In the genomic region with DNA sequence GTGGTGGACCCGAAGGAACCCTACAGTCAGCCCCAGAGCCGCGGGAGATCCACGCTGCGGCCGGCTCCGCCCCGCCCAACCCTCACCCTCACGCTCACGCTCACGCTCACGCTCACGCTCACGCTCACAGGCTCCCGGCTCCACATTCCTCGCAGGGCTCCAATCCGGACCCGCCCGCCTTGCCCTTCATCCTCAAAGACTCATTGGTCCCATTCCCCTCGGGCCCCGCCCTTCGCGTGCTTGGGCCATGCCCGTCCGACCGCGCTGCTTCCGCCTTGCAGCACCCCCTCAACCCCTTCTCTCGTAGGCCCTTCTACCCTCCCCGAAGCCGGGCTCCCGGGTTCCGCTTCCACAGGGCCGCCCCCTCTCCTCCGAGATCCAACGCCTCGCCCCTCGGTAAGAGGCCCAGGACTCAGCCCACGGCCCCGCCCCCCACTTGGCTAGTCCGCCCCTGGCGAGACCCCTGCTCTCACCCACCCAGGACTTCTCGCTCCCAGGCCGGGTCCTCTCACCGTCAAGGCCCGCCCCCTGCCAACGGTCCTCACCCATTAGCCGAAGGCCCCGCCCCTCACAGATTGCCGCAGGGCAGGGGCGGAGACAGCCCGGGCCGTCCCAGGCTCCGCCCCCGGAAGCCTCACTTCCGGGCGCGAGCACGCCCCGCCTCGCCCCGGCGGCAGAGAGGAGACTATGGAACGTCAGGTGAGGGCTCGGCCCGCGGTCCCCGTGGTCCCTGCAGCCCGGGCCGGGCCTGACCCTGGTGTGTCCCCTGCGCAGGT, we compare ENCODE assay signal across 8 cellular contexts. TPM values are rescaled to one million over a fixed set of nuclear protein-coding genes. Genes with fewer than 3 reads are reported as not detected.
DNase-seq lines count a peak whose midpoint lies in the region; ATAC-seq and TF ChIP-seq lines count a peak whose summit lies in the region.

Gene APEH (plus strand): TSS at position 637 of the 776 bp plus-strand sequence. CDS start 51 bp downstream, at position 688.

- H3K4me3 ChIP-seq in A673 (ENCODE audit: low read depth, low read length, poor library complexity, severe bottlenecking) (peak within 1 kb of the TSS; percentile 69), lung (peak within 1 kb of the TSS; percentile 87)

- CTCF ChIA-PET in A673 (lab: Charles Lee) = interaction anchor here (0.9 kb wide), 1 partner anchor 134 kb away, joined by 4 read pairs; no protein-coding TSS in a partner anchor

- POLR2A ChIA-PET in A673 (lab: Charles Lee; ENCODE audit: low non-redundant PET) = no interaction called here

- ATAC-seq in HG03457 (IDR thresholded peaks at IDR 0.05; ENCODE audit: unreplicated experiment) = peak; percentile 53
- ATAC-seq in lung (ENCODE audit: insufficient read depth, low FRiP score) = peak; percentile 91

- H3K27ac ChIP-seq in A673 (ENCODE audit: low read depth, low read length, poor library complexity, severe bottlenecking) (peak within 1 kb of the TSS; percentile 90), lung (ENCODE audit: low read depth in 1 of 2, low read length in 1 of 2) (peak within 1 kb of the TSS; percentile 93 to 95)

- 0 to 1% methylated on average over 69 to 70 of the region's 71 CpGs for WGBS in lung, 2 donors

- TF ChIP-seq CTCF in A673 (conservative IDR thresholded peaks at IDR 0.05; ENCODE audit: low read depth, low read length) = no peak
- no peak for TF ChIP-seq CTCF in lung (IDR thresholded peaks at IDR 0.05; ENCODE audit: control extremely low read depth, extremely low read depth)

- H3K27me3 ChIP-seq in A673 (replicated peaks; ENCODE audit: insufficient read depth, low read depth, low read length, poor library complexity) = no peaks in the 10 kb centered on the region
- no peaks in the 10 kb centered on the region for H3K27me3 ChIP-seq in lung (ENCODE audit: control insufficient read depth, insufficient read depth)

- DNase-seq in A673 (ENCODE audit: low spot score) = peak; percentile 92
- peak; percentile 97 for DNase-seq in GM19238 (ENCODE audit: insufficient read length, low spot score)
- DNase-seq in activated CD4-positive, alpha-beta T cell treated with anti-CD3 and anti-CD28 coated beads for 24 hours (ENCODE audit: low read depth in 2 of 2) = peak; percentile 98
- DNase-seq in dermis microvascular lymphatic vessel endothelial cell (ENCODE audit: low read depth in 2 of 2) = peak; percentile 83 to 92
- DNase-seq in lung (ENCODE audit: low spot score) = peak; percentile 98
- peak; percentile 90 for DNase-seq in stimulated activated CD8-positive, alpha-beta memory T cell treated with anti-CD3 and anti-CD28 coated beads, Interleukin-12 subunit alpha, Interleukin-12 subunit beta, amount 100 ng/mL, for 1 hour (ENCODE audit: low read depth)
- DNase-seq in NOMO-1 treated with dmso at 0.1 percent for 144 hours (lab: John Stamatoyannopoulos, UW; ENCODE audit: unreplicated experiment) = no peak

- intact Hi-C loops in A673 (cut with micrococcal nuclease; ENCODE audit: unreplicated experiment) = no loop called here

- no peaks in the 10 kb centered on the region for H3K9me3 ChIP-seq in A673 (ENCODE audit: low read depth, low read length, poor library complexity, severe bottlenecking)
- H3K9me3 ChIP-seq in lung (ENCODE audit: control insufficient read depth in 2 of 2, insufficient read depth in 1 of 2, low read length in 1 of 2) = no peaks in the 10 kb centered on the region

- H3K36me3 ChIP-seq in A673 (ENCODE audit: insufficient read depth, low read length, poor library complexity, severe bottlenecking) (peaks cover 2% of the 10 kb centered on the region), lung (ENCODE audit: control insufficient read depth in 2 of 2, insufficient read depth in 2 of 2, low read length in 2 of 2) (peaks cover 0 to 28% of the 10 kb centered on the region in 2 donors)

- H3K4me1 ChIP-seq in A673 (ENCODE audit: insufficient read depth, low read length, poor library complexity, severe bottlenecking) (no peaks in the 10 kb centered on the region), lung (ENCODE audit: control insufficient read depth in 2 of 2, insufficient read depth in 2 of 2, low read length in 2 of 2) (peaks cover 0 to 15% of the 10 kb centered on the region in 2 donors)

- BruUV-seq in A673 (replicated peaks; lab: Mats Ljungman, UMichigan) = no TSS peak

RNA-seq across cellular contexts. Expression of gene APEH, which starts in this region (rescaled TPM):
- total RNA-seq in A673 (2021) = 64.9 and 67.4 TPM in 2 replicates
- 108 and 118 TPM in 2 replicates for total RNA-seq in dermis microvascular lymphatic vessel endothelial cell
- total RNA-seq in lung = 100 to 1,000 TPM in 1 of 2 donors, 10 to 100 TPM in 1; 58.4 to 119 TPM
- polyA plus RNA-seq in lung = 10 to 100 TPM; 25.2 to 80.0 TPM
